Comparison of ENCODE assay signal across 8 cellular contexts in the genomic region with DNA sequence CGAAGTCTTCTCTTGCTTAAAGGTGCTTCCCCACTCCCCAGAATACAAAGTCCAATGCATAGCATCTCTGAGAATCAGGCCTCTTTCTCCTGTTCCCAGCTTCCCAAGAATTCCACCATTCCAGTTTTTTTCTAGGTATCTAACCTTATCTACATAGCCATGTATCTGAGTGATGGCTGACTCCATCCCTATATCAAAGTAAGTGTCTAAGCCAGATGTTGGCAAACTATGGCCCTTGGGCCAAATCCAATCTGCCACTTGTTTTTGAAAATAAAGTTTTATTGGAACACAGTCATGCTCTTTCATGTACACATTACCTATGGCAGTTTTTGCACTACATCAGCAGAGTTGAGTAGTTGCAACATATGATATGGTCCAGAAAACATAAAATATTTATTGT.
"Had no signal": no experiment of that assay in that cellular context is flagged by ENCODE, and none has a peak within 500 bp of the region (broad histone marks: within the 10 kb centered on the region; RNA-seq: fewer than 3 reads in every experiment).

No MANE protein-coding gene starts in this region.

- H2AFZ ChIP-seq: GM23338 had no signal

- FAIRE-seq: H1, H54, HepG2 had no signal

- H3K27ac ChIP-seq: HL-60 had no signal

- DNase-seq: H9, HCEC 1CT, KG1 had no signal

- H3K4me2 ChIP-seq: GM23338 had no signal

- ATAC-seq: GM23338, HepG2 had no signal

- H3K4me3 ChIP-seq: GM23338 had no signal
